Comparison of ENCODE assay signal across 18 cellular contexts in the genomic region with DNA sequence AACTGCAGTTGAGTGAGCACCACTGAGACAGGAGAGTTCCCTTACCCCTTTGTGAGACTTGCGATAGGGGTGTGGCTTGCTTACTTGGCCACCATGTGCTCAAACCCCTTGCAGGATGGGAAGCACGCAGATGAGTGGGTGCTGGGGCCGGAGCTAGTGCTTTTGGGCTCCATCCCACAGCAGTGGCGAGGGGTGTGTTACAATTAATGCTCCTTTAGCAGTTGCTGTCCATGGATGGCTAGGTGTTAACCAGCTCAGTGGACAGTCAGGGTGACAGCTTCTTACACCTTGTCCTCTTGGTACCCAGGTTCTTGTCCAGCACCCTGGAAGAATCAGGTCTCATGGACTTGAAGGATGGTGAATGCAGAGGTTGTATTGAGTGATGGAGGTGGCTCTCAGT.
"Had no signal": no experiment of that assay in that cellular context is flagged by ENCODE, and none has a peak within 500 bp of the region (broad histone marks: within the 10 kb centered on the region; RNA-seq: fewer than 3 reads in every experiment).

No MANE protein-coding gene starts in this region.

- H3K4me3 Mint-ChIP-seq: effector memory CD8-positive, alpha-beta T cell; natural killer cell; neural crest cell; stimulated activated effector memory CD8-positive, alpha-beta T cell treated with anti-CD3 and anti-CD28 coated beads, Interleukin-12 subunit alpha, Interleukin-12 subunit beta, amount 100 ng/mL, for 72 hours; stimulated activated naive CD8-positive, alpha-beta T cell treated with anti-CD3 and anti-CD28 coated beads, Interleukin-15, amount 100 ng/mL, for 72 hours had no signal

- ATAC-seq: effector memory CD8-positive, alpha-beta T cell; gastrocnemius medialis; heart right ventricle; mucosa of descending colon; natural killer cell; right lobe of liver; stimulated activated effector memory CD8-positive, alpha-beta T cell treated with anti-CD3 and anti-CD28 coated beads, Interleukin-12 subunit alpha, Interleukin-12 subunit beta, amount 100 ng/mL, for 72 hours; stimulated activated naive CD8-positive, alpha-beta T cell treated with anti-CD3 and anti-CD28 coated beads, Interleukin-15, amount 100 ng/mL, for 72 hours; upper lobe of right lung had no signal

- DNase-seq: cortex of kidney; dorsolateral prefrontal cortex; effector memory CD8-positive, alpha-beta T cell; gastrocnemius medialis; heart right ventricle; hypothalamus; kidney glomerular epithelial cell; mammary epithelial cell; mucosa of descending colon; natural killer cell; right lobe of liver; stimulated activated CD4-positive, alpha-beta T cell treated with anti-CD3 and anti-CD28 coated beads, Interleukin-4, amount 100 ng/mL, for 1 hour; stimulated activated CD8-positive, alpha-beta memory T cell treated with anti-CD3 and anti-CD28 coated beads, Interleukin-4, amount 100 ng/mL, for 48 hours; stimulated activated naive CD8-positive, alpha-beta T cell treated with anti-CD3 and anti-CD28 coated beads, Interleukin-15, amount 100 ng/mL, for 72 hours; testis; upper lobe of right lung had no signal

- H3K27ac Mint-ChIP-seq: effector memory CD8-positive, alpha-beta T cell; natural killer cell; stimulated activated effector memory CD8-positive, alpha-beta T cell treated with anti-CD3 and anti-CD28 coated beads, Interleukin-12 subunit alpha, Interleukin-12 subunit beta, amount 100 ng/mL, for 72 hours; stimulated activated naive CD8-positive, alpha-beta T cell treated with anti-CD3 and anti-CD28 coated beads, Interleukin-15, amount 100 ng/mL, for 72 hours had no signal

- H3K9me3 Mint-ChIP-seq: effector memory CD8-positive, alpha-beta T cell; natural killer cell; neural crest cell; stimulated activated effector memory CD8-positive, alpha-beta T cell treated with anti-CD3 and anti-CD28 coated beads, Interleukin-12 subunit alpha, Interleukin-12 subunit beta, amount 100 ng/mL, for 72 hours had no signal

- H3K27me3 Mint-ChIP-seq: stimulated activated naive CD8-positive, alpha-beta T cell treated with anti-CD3 and anti-CD28 coated beads, Interleukin-15, amount 100 ng/mL, for 72 hours had no signal

- H3K36me3 Mint-ChIP-seq: natural killer cell; stimulated activated effector memory CD8-positive, alpha-beta T cell treated with anti-CD3 and anti-CD28 coated beads, Interleukin-12 subunit alpha, Interleukin-12 subunit beta, amount 100 ng/mL, for 72 hours had no signal
